In the genomic region with DNA sequence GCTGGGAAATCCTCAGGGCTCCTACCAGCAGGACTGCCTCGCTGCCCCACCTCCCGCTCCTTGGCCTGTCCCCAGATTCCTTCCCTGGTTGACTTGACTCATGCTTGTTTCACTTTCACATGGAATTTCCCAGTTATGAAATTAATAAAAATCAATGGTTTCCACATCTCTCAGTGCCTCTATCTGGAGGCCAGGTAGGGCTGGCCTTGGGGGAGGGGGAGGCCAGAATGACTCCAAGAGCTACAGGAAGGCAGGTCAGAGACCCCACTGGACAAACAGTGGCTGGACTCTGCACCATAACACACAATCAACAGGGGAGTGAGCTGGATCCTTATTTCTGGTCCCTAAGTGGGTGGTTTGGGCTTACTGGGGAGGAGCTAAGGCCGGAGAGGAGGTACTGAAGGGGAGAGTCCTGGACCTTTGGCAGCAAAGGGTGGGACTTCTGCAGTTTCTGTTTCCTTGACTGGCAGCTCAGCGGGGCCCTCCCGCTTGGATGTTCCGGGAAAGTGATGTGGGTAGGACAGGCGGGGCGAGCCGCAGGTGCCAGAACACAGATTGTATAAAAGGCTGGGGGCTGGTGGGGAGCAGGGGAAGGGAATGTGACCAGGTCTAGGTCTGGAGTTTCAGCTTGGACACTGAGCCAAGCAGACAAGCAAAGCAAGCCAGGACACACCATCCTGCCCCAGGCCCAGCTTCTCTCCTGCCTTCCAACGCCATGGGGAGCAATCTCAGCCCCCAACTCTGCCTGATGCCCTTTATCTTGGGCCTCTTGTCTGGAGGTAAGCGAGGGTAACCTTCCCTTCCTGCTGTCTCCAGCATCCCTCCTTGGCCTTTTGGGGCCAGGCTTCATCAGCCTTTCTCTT, we compare ENCODE assay signal across 9 cellular contexts. TPM values are rescaled to one million over a fixed set of nuclear protein-coding genes. Genes with fewer than 3 reads are reported as not detected.
DNase-seq lines count a peak whose midpoint lies in the region; ATAC-seq, FAIRE-seq and TF ChIP-seq lines count a peak whose summit lies in the region.
"Had no signal": no experiment of that assay in that cellular context is flagged by ENCODE, and none has a peak within 500 bp of the region (broad histone marks: within the 10 kb centered on the region; RNA-seq: fewer than 3 reads in every experiment).

A gene (plus strand): TSS at position 589 of the 863 bp plus-strand sequence. CDS start 127 bp downstream, at position 716.

- peak within 1 kb of the TSS; percentile 12 for H3K27ac Mint-ChIP-seq in neural progenitor cell

- FAIRE-seq in GM12892 (lab: Jason Lieb, UNC), result no peak

- peak; percentile 46 for DNase-seq in AG04450 (ENCODE audit: low read depth, low spot score)
- peak; percentile 33 for DNase-seq in epithelial cell of prostate (ENCODE audit: low read depth, low spot score)
- peak; percentile 8 for DNase-seq in neural progenitor cell (ENCODE audit: low spot score)
- no peak for DNase-seq in GM12892 (ENCODE audit: insufficient read length)
- no peak for DNase-seq in HEK293T (ENCODE audit: extremely low spot score)
- DNase-seq in activated CD4-positive, alpha-beta T cell treated with anti-CD3 and anti-CD28 coated beads, Interleukin-2, amount 50 U/mL, for 1 hour, result no peak
- DNase-seq: SHP77 treated with DMSO at 0.1 percent for 48 hours had no signal

- H3K36me3 ChIP-seq in OCI-LY3 (replicated peaks; ENCODE audit: low read depth, low read length) (no peaks in the 10 kb centered on the region), neural progenitor cell (no peaks in the 10 kb centered on the region)

- H3K4me3 Mint-ChIP-seq in neural progenitor cell, result no peak within 1 kb of the TSS

- H3K27me3 ChIP-seq in AG04450 (ENCODE audit: control insufficient read depth, insufficient read depth, low read length) (no peaks in the 10 kb centered on the region), OCI-LY3 (ENCODE audit: low read depth, low read length) (no peaks in the 10 kb centered on the region), neural progenitor cell (peaks cover 17% of the 10 kb centered on the region)

- H2AFZ ChIP-seq in OCI-LY3 (ENCODE audit: low read depth, low read length) (no peak within 1 kb of the TSS), neural progenitor cell (replicated peaks) (peak within 1 kb of the TSS; percentile 36)

- H3K36me3 Mint-ChIP-seq in neural progenitor cell, result peaks cover 2% of the 10 kb centered on the region

- H3K4me1 Mint-ChIP-seq in neural progenitor cell, result peaks cover 12% of the 10 kb centered on the region

- H3K9me3 ChIP-seq in AG04450 (ENCODE audit: control insufficient read depth, insufficient read depth, low read length) (no peaks in the 10 kb centered on the region; the same call in 1 of the 2 replicates), OCI-LY3 (ENCODE audit: insufficient read depth, low read length) (no peaks in the 10 kb centered on the region), neural progenitor cell (ENCODE audit: low read depth) (no peaks in the 10 kb centered on the region)

- no peak for TF ChIP-seq POLR2A in GM12892 (IDR thresholded peaks at IDR 0.05; ENCODE audit: low read depth, low read length)

- ATAC-seq in GM21447 (IDR thresholded peaks at IDR 0.05; ENCODE audit: unreplicated experiment), result no peak

- H3F3A ChIP-seq in neural progenitor cell (ENCODE audit: low read depth), result no peaks in the 10 kb centered on the region

- CTCF ChIA-PET in AG04450 (lab: Charles Lee) (interaction anchor here (0.6 kb wide), 1 partner anchor 1603 kb away, joined by 3 read pairs; no protein-coding TSS in a partner anchor), HEK293T (lab: Yijun Ruan, JAX) (interaction anchor here (0.6 kb wide), 1 partner anchor 23 kb away, joined by 3 read pairs; no protein-coding TSS in a partner anchor)

- H3K79me2 ChIP-seq in OCI-LY3 (ENCODE audit: low read length), result no peaks in the 10 kb centered on the region
- H3K79me2 ChIP-seq in neural progenitor cell (ENCODE audit: low read depth), result no peaks in the 10 kb centered on the region

- POLR2A ChIA-PET in AG04450 (lab: Yijun Ruan, JAX) (interaction anchor here (0.6 to 1.3 kb wide), 6 partner anchors 13 to 101 kb away, joined by 3 to 9 read pairs (median 4); a partner anchor contains a TSS), HEK293T (lab: Yijun Ruan, JAX) (no interaction called here)

- no peaks in the 10 kb centered on the region for H3K9me3 Mint-ChIP-seq in neural progenitor cell

- H3K4me1 ChIP-seq in OCI-LY3 (ENCODE audit: low read length), result peaks cover 5% of the 10 kb centered on the region
- H3K4me1 ChIP-seq in neural progenitor cell, result no peaks in the 10 kb centered on the region

- peak within 1 kb of the TSS; percentile 83 for H3K27ac ChIP-seq in AG04450 (ENCODE audit: low read depth, low read length)
- no peak within 1 kb of the TSS for H3K27ac ChIP-seq in OCI-LY3 (ENCODE audit: low read length)
- peak within 1 kb of the TSS; percentile 42 for H3K27ac ChIP-seq in epithelial cell of prostate
- no peak within 1 kb of the TSS for H3K27ac ChIP-seq in neural progenitor cell

- peaks cover 18% of the 10 kb centered on the region for H3K27me3 Mint-ChIP-seq in neural progenitor cell (ENCODE audit: insufficient read depth, low read depth)

- peak within 1 kb of the TSS; percentile 43 for H3K4me3 ChIP-seq in AG04450 (ENCODE audit: low read depth, low read length)
- no peak within 1 kb of the TSS for H3K4me3 ChIP-seq in OCI-LY3 (ENCODE audit: low read length)
- H3K4me3 ChIP-seq in neural progenitor cell, result no peak within 1 kb of the TSS

- no peaks in the 10 kb centered on the region for H4K20me1 ChIP-seq in OCI-LY3 (ENCODE audit: insufficient read depth, low read length)
- H4K20me1 ChIP-seq in neural progenitor cell (ENCODE audit: low read depth), result no peaks in the 10 kb centered on the region

- TF ChIP-seq CTCF in AG04450 (IDR thresholded peaks at IDR 0.05; ENCODE audit: low read depth, low read length) (no peak), OCI-LY3 (IDR thresholded peaks at IDR 0.05; ENCODE audit: low read depth, low read length) (no peak), neural progenitor cell (IDR thresholded peaks at IDR 0.05) (no peak)

- no peak within 1 kb of the TSS for H3K9ac ChIP-seq in OCI-LY3 (ENCODE audit: low read length)
- no peak within 1 kb of the TSS for H3K9ac ChIP-seq in neural progenitor cell

- H3K4me2 ChIP-seq in OCI-LY3 (ENCODE audit: low read length) (peak within 1 kb of the TSS; percentile 12; the same call in 1 of the 2 replicates), neural progenitor cell (no peak within 1 kb of the TSS)

TF ChIP-seq in HEK293T, 16 proteins besides CTCF, POLR2A, EP300 and RAD21:
- no peak for TF ChIP-seq FOXK2 (IDR thresholded peaks at IDR 0.05)
- TF ChIP-seq CTBP1 (IDR thresholded peaks at IDR 0.05; ENCODE audit: borderline replicate concordance), result no peak
- no peak for TF ChIP-seq BHLHE40 (IDR thresholded peaks at IDR 0.05; ENCODE audit: borderline replicate concordance)
- TF ChIP-seq FOXM1 (IDR thresholded peaks at IDR 0.05; ENCODE audit: borderline replicate concordance), result no peak
- TF ChIP-seq LEF1 (IDR thresholded peaks at IDR 0.05; ENCODE audit: borderline replicate concordance), result no peak
- TF ChIP-seq ZNF384 (IDR thresholded peaks at IDR 0.05), result no peak
- no peak for TF ChIP-seq FOXA1 (IDR thresholded peaks at IDR 0.05)
- no peak for TF ChIP-seq L3MBTL2 (conservative IDR thresholded peaks at IDR 0.05)
- TF ChIP-seq ELF4 (IDR thresholded peaks at IDR 0.05), result no peak
- TF ChIP-seq, protein P1, sequence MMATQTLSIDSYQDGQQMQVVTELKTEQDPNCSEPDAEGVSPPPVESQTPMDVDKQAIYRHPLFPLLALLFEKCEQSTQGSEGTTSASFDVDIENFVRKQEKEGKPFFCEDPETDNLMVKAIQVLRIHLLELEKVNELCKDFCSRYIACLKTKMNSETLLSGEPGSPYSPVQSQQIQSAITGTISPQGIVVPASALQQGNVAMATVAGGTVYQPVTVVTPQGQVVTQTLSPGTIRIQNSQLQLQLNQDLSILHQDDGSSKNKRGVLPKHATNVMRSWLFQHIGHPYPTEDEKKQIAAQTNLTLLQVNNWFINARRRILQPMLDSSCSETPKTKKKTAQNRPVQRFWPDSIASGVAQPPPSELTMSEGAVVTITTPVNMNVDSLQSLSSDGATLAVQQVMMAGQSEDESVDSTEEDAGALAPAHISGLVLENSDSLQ (IDR thresholded peaks at IDR 0.05), result no peak
- TF ChIP-seq SUZ12 (IDR thresholded peaks at IDR 0.05), result no peak
- no peak for TF ChIP-seq SP1 (IDR thresholded peaks at IDR 0.05)
- TF ChIP-seq TARDBP (IDR thresholded peaks at IDR 0.05), result no peak
- no peak for TF ChIP-seq NFRKB (IDR thresholded peaks at IDR 0.05)
- TF ChIP-seq HDGF (IDR thresholded peaks at IDR 0.05; ENCODE audit: borderline replicate concordance), result no peak
- TF ChIP-seq ARNT (IDR thresholded peaks at IDR 0.05), result no peak

RNA-seq across cellular contexts. Expression of the gene that starts here (rescaled TPM):
- polyA plus RNA-seq in AG04450 (2011; rRNA removed), result 13.3 and 14.0 TPM in 2 replicates
- polyA minus RNA-seq in AG04450 (2011; rRNA and poly(A)+ RNA removed), result 8.9 and 10.8 TPM in 2 replicates
- 0.50 TPM in 1 of 2 replicates, not detected in the other for total RNA-seq in neural progenitor cell (ENCODE audit: low replicate concordance)
- 1.4 TPM for polyA plus RNA-seq in GM12892 (2012; ENCODE audit: missing spikeins)

Comparison
In these comparisons a context has a peak if more than half of its experiments do, and no peak if none do; other contexts are left out.
1. Peak in DNase-seq in neural progenitor cell; RNA of the gene not detected or under 1 TPM.
2. DNase-seq: peak in AG04450 (single experiment) and epithelial cell of prostate (single experiment); none in GM12892 (single experiment), HEK293T (single experiment) and activated CD4-positive, alpha-beta T cell treated with anti-CD3 and anti-CD28 coated beads, Interleukin-2, amount 50 U/mL, for 1 hour (single experiment).
3. H3K27ac ChIP-seq: peak in AG04450 (single experiment) and epithelial cell of prostate (single experiment); none in OCI-LY3 (single experiment) and neural progenitor cell (single experiment).